23 cellular contexts compared by ENCODE assay signal in genomic region chr10:59706851-59707797, GRCh38. TPM values are rescaled to one million over a fixed set of nuclear protein-coding genes. Genes with fewer than 3 reads are reported as not detected.
A peak's percentile ranks its signal among the peaks of the same experiment; 100 is the strongest.
DNase-seq lines count a peak whose midpoint lies in the region; ATAC-seq, FAIRE-seq and TF ChIP-seq lines count a peak whose summit lies in the region.
"Had no signal": no experiment of that assay in that cellular context is flagged by ENCODE, and none has a peak within 500 bp of the region (broad histone marks: within the 10 kb centered on the region; RNA-seq: fewer than 3 reads in every experiment).

No MANE protein-coding gene starts in this region.

- no peak overlapping the region for H3K18ac ChIP-seq in H9 (ENCODE audit: insufficient read length, low read depth, low read length)

- in situ Hi-C loops in gastrocnemius medialis (cut with MboI; ENCODE audit: low sequenced_read_pairs in 4 of 4) = loop anchor here in 2 of 4 donors (10.0 kb wide), 2 partner anchors 72 to 108 kb away; no protein-coding TSS in a partner anchor

- H3K9me3 ChIP-seq in PC-3 (ENCODE audit: low read length) (no peaks in the 10 kb centered on the region), kidney (ENCODE audit: control insufficient read depth in 1 of 2, low read length in 2 of 2) (no peaks in the 10 kb centered on the region), gastrocnemius medialis (no peaks in the 10 kb centered on the region), H9 (ENCODE audit: control insufficient read depth, low read depth, low read length) (no peaks in the 10 kb centered on the region)
- H3K9me3 ChIP-seq: SJCRH30 had no signal

- no peak overlapping the region for H3K23ac ChIP-seq in H9 (ENCODE audit: insufficient read length, low read depth, low read length)

- no peak overlapping the region for H4K91ac ChIP-seq in H9 (ENCODE audit: insufficient read length, low read depth, low read length)

- TF ChIP-seq CTCF in PC-3 (conservative IDR thresholded peaks at IDR 0.05; ENCODE audit: low read depth, low read length) (no peak), kidney (IDR thresholded peaks at IDR 0.05; ENCODE audit: borderline replicate concordance, extremely low read depth, insufficient read depth) (no peak), type B pancreatic cell (conservative IDR thresholded peaks at IDR 0.05) (no peak), gastrocnemius medialis (IDR thresholded peaks at IDR 0.05 in 4 of 5, conservative IDR thresholded peaks at IDR 0.05 in 1 of 5) (no peak), H9 (conservative IDR thresholded peaks at IDR 0.05) (no peak)

- TF ChIP-seq POLR2A in gastrocnemius medialis (IDR thresholded peaks at IDR 0.05) = no peak

- no peak overlapping the region for H3T11ph ChIP-seq in H9 (ENCODE audit: low read length)

- H2AFZ ChIP-seq in PC-3 (ENCODE audit: low read length) (no peak overlapping the region), H9 (ENCODE audit: low read length) (no peak overlapping the region)

- H3F3A ChIP-seq in PC-3 (ENCODE audit: low read length, unreplicated experiment) = no peaks in the 10 kb centered on the region

- H4K5ac ChIP-seq in H9 (ENCODE audit: insufficient read length, low read depth, low read length) = no peak overlapping the region

- 0 out of 2 replicates have a peak overlapping the region, but pooled peaks have one; percentile 85 for H3K4me3 ChIP-seq in PC-3 (ENCODE audit: low read length)
- peak overlapping the region; percentile 61 to 79 for H3K4me3 ChIP-seq in kidney (ENCODE audit: low read length in 2 of 2)
- no peak overlapping the region for H3K4me3 ChIP-seq in gastrocnemius medialis
- H3K4me3 ChIP-seq: SJCRH30 had no signal

- intact Hi-C loops in PC-3 (cut with micrococcal nuclease) = no loop called here
- intact Hi-C loops in kidney (cut with DNase I) = no loop called here
- intact Hi-C loops in gastrocnemius medialis (cut with DNase I; ENCODE audit: low total_unique reads) = loop anchor here (5.0 kb wide), 1 partner anchor 80 kb away; no protein-coding TSS in a partner anchor

- H3K36me3 ChIP-seq in PC-3 (ENCODE audit: low read depth, low read length) = no peaks in the 10 kb centered on the region
- no peaks in the 10 kb centered on the region for H3K36me3 ChIP-seq in kidney (ENCODE audit: control insufficient read depth in 1 of 2, insufficient read depth in 2 of 2, low read length in 2 of 2)
- H3K36me3 ChIP-seq in gastrocnemius medialis = no peaks in the 10 kb centered on the region
- H3K36me3 ChIP-seq: SJCRH30 had no signal

- no peaks in the 10 kb centered on the region for H3K79me1 ChIP-seq in H9 (ENCODE audit: insufficient read depth, low read depth, low read length, poor library complexity, severe bottlenecking)

- CTCF ChIA-PET in PC-3 (lab: Charles Lee) = no interaction called here

- H3K4me1 Mint-ChIP-seq in T-helper 1 cell treated with Interleukin-12 subunit alpha and Interleukin-12 subunit beta and Interleukin-4 antibody, amounts not matched to agents 30 μg/mL and 1 μg/mL, for 36 hours (ENCODE audit: low read depth) = peaks cover 9% of the 10 kb centered on the region
- peaks cover 19% of the 10 kb centered on the region for H3K4me1 Mint-ChIP-seq in type B pancreatic cell (ENCODE audit: unreplicated experiment)
- peaks cover 12 to 41% of the 10 kb centered on the region in 2 experiments for H3K4me1 Mint-ChIP-seq in H9

- no peak overlapping the region for H2BK15ac ChIP-seq in H9 (ENCODE audit: low read depth, low read length)

- H3K4me3 Mint-ChIP-seq in T-helper 1 cell treated with Interleukin-12 subunit alpha and Interleukin-12 subunit beta and Interleukin-4 antibody, amounts not matched to agents 30 μg/mL and 1 μg/mL, for 36 hours = peak overlapping the region; percentile 35
- peak overlapping the region; percentile 57 for H3K4me3 Mint-ChIP-seq in type B pancreatic cell
- no peak overlapping the region for H3K4me3 Mint-ChIP-seq in H9
- H3K4me3 Mint-ChIP-seq: HFFc6 had no signal

- H3K27ac Mint-ChIP-seq in T-helper 1 cell treated with Interleukin-12 subunit alpha and Interleukin-12 subunit beta and Interleukin-4 antibody, amounts not matched to agents 30 μg/mL and 1 μg/mL, for 36 hours = no peak overlapping the region
- H3K27ac Mint-ChIP-seq in type B pancreatic cell (no peak overlapping the region), H9 (no peak overlapping the region)
- H3K27ac Mint-ChIP-seq: HFFc6 had no signal

- H3K23me2 ChIP-seq in H9 (ENCODE audit: insufficient read length, low read depth, low read length, poor library complexity, severe bottlenecking) = peaks cover 18% of the 10 kb centered on the region

- POLR2A ChIA-PET in PC-3 (lab: Charles Lee; ENCODE audit: unreplicated experiment) = no interaction called here

- H3K4me2 ChIP-seq in PC-3 (ENCODE audit: low read length) = peak overlapping the region; percentile 92
- H3K4me2 ChIP-seq in H9 (ENCODE audit: insufficient read depth, insufficient read length, low read length) = no peak overlapping the region

- no peak overlapping the region for H4K8ac ChIP-seq in H9 (replicated peaks; ENCODE audit: insufficient read length, low read depth, low read length)

- no peak overlapping the region for H2AK5ac ChIP-seq in H9 (ENCODE audit: insufficient read length, low read length)

- H3K9ac ChIP-seq in PC-3 (ENCODE audit: low read length) (no peak overlapping the region), kidney (ENCODE audit: low read length in 2 of 2) (peak overlapping the region; percentile 9 to 64), H9 (ENCODE audit: extremely low read depth, insufficient read length, low read length) (no peak overlapping the region)

- ATAC-seq in PC-3 (no peak), HG02840 (IDR thresholded peaks at IDR 0.05; ENCODE audit: low FRiP score, unreplicated experiment) (no peak), gastrocnemius medialis (no peak)

- no peak overlapping the region for H3K14ac ChIP-seq in H9 (ENCODE audit: insufficient read depth, low read length)

- no peak overlapping the region for H2BK5ac ChIP-seq in H9 (ENCODE audit: insufficient read length, low read length)

- no peak overlapping the region for H3K4ac ChIP-seq in H9 (ENCODE audit: low read depth, low read length)

- H3K9me2 ChIP-seq in PC-3 (replicated peaks; ENCODE audit: low read length) = no peaks in the 10 kb centered on the region

- H3K4me1 ChIP-seq in PC-3 (ENCODE audit: insufficient read depth, low read length) (peaks cover 29% of the 10 kb centered on the region), kidney (ENCODE audit: control insufficient read depth in 1 of 2, insufficient read depth in 1 of 2, low read depth in 1 of 2, low read length in 2 of 2) (peaks cover 4 to 16% of the 10 kb centered on the region in 2 donors), gastrocnemius medialis (peaks cover 8% of the 10 kb centered on the region in 2 donors), H9 (ENCODE audit: insufficient read depth, low read length) (no peaks in the 10 kb centered on the region; the same call in 1 of the 2 replicates)
- H3K4me1 ChIP-seq: SJCRH30 had no signal

- no CpG with 5 or more reads among the region's 8 CpGs for WGBS in H9 (ENCODE audit: extremely low coverage, insufficient read length, low lambda C conversion rate)

- H2BK12ac ChIP-seq in H9 (ENCODE audit: insufficient read length, low read depth, low read length) = no peak overlapping the region

- no peaks in the 10 kb centered on the region for H3K36me3 Mint-ChIP-seq in T-helper 1 cell treated with Interleukin-12 subunit alpha and Interleukin-12 subunit beta and Interleukin-4 antibody, amounts not matched to agents 30 μg/mL and 1 μg/mL, for 36 hours (ENCODE audit: low read depth)
- H3K36me3 Mint-ChIP-seq in type B pancreatic cell (peaks cover 13% of the 10 kb centered on the region), H9 (ENCODE audit: insufficient read depth in 1 of 3, low read depth in 3 of 3) (peaks cover 4 to 45% (median 6%) of the 10 kb centered on the region in 3 experiments; a peak in 6 of 7 replicates)

- H2BK20ac ChIP-seq in H9 (ENCODE audit: low read depth, low read length, poor library complexity, severe bottlenecking) = no peak overlapping the region

- H3K9me3 Mint-ChIP-seq in T-helper 1 cell treated with Interleukin-12 subunit alpha and Interleukin-12 subunit beta and Interleukin-4 antibody, amounts not matched to agents 30 μg/mL and 1 μg/mL, for 36 hours = no peaks in the 10 kb centered on the region
- no peaks in the 10 kb centered on the region for H3K9me3 Mint-ChIP-seq in type B pancreatic cell
- H3K9me3 Mint-ChIP-seq in H9 = peaks cover 0 to 3% of the 10 kb centered on the region in 2 experiments; a peak in 1 of 5 replicates
- H3K9me3 Mint-ChIP-seq: HFFc6 had no signal

- no peak overlapping the region for H3K56ac ChIP-seq in H9 (ENCODE audit: insufficient read length, low read depth, low read length)

- H3K27ac ChIP-seq in PC-3 (ENCODE audit: low read length) (no peak overlapping the region), kidney (ENCODE audit: low read depth in 2 of 2, low read length in 2 of 2) (peak overlapping the region in 1 of 2 donors; percentile 94), gastrocnemius medialis (no peak overlapping the region), H9 (ENCODE audit: insufficient read length, low read depth, low read length) (no peak overlapping the region)
- H3K27ac ChIP-seq: HL-60, SJCRH30 had no signal

- peak; percentile 11 for FAIRE-seq in kidney (lab: Jason Lieb, UNC)
- FAIRE-seq: H1 had no signal

- H3K27me3 ChIP-seq in PC-3 (ENCODE audit: low read length) (no peaks in the 10 kb centered on the region), gastrocnemius medialis (no peaks in the 10 kb centered on the region), H9 (ENCODE audit: insufficient read depth, low read length) (no peaks in the 10 kb centered on the region; the same call in 1 of the 2 replicates)
- H3K27me3 ChIP-seq: SJCRH30 had no signal

- H3K27me3 Mint-ChIP-seq in T-helper 1 cell treated with Interleukin-12 subunit alpha and Interleukin-12 subunit beta and Interleukin-4 antibody, amounts not matched to agents 30 μg/mL and 1 μg/mL, for 36 hours (ENCODE audit: low read depth) = peaks cover 37% of the 10 kb centered on the region
- H3K27me3 Mint-ChIP-seq in type B pancreatic cell (peaks cover 23% of the 10 kb centered on the region), H9 (ENCODE audit: low read depth) (peaks cover 46% of the 10 kb centered on the region)

- H2BK120ac ChIP-seq in H9 (ENCODE audit: low read depth, low read length, poor library complexity, severe bottlenecking) = no peak overlapping the region

- BruUV-seq in PC-3 (replicated peaks; lab: Mats Ljungman, UMichigan) = no TSS peak

- H3K79me2 ChIP-seq in PC-3 (ENCODE audit: low read length) = peaks cover 25% of the 10 kb centered on the region
- H3K79me2 ChIP-seq in H9 (ENCODE audit: insufficient read depth, low read length) = no peaks in the 10 kb centered on the region

- no peaks in the 10 kb centered on the region for H4K20me1 ChIP-seq in PC-3 (ENCODE audit: low read length)
- no peaks in the 10 kb centered on the region for H4K20me1 ChIP-seq in H9 (ENCODE audit: control insufficient read depth, insufficient read depth, insufficient read length)

- DNase-seq in T-helper 1 cell = no peak
- no peak for DNase-seq in PC-3
- no peak for DNase-seq in kidney
- DNase-seq in type B pancreatic cell (ENCODE audit: extremely low spot score, unreplicated experiment) = no peak
- no peak for DNase-seq in gastrocnemius medialis
- DNase-seq in H9 = no peak
- DNase-seq: 8988T, DND-41, HFFc6, NCI-H1417, NCI-H187, NCI-H2107, NCI-H2227 treated with DMSO at 0.1 percent for 48 hours, NCI-H510A treated with DMSO at 0.1 percent for 48 hours, NCI-H774, SJCRH30 had no signal

RNA-seq across cellular contexts. Expression of gene SLC16A9, which starts 2.5 kb away (rescaled TPM):
- 12.8 and 17.4 TPM in 2 replicates for total RNA-seq in PC-3 (2014; rRNA removed)
- 15.5 TPM for total RNA-seq in kidney
- polyA plus RNA-seq in kidney (ENCODE audit: insufficient read depth, low read depth, low replicate concordance) = 91.1 TPM
- 10.0 and 18.2 TPM in 2 replicates for total RNA-seq in type B pancreatic cell (ENCODE audit: low replicate concordance)
- 1 to 10 TPM in 3 of 4 donors, under 1 TPM in 1; 0.73 to 7.4 (median 3.3) TPM for total RNA-seq in gastrocnemius medialis
- total RNA-seq in H9 (2021) = 4.1 and 4.3 TPM in 2 replicates
- total RNA-seq: HFFc6 had no signal

RNA-seq across cellular contexts. Expression of gene MRLN, which starts 46.1 kb away (rescaled TPM):
- total RNA-seq in PC-3 (2014; rRNA removed) = not detected in 2 replicates
- total RNA-seq in kidney = not detected
- polyA plus RNA-seq in kidney (ENCODE audit: insufficient read depth, low read depth, low replicate concordance) = 24.3 TPM
- total RNA-seq in type B pancreatic cell (ENCODE audit: low replicate concordance) = 0.75 and 1.3 TPM in 2 replicates
- 100 to 1,000 TPM in 3 of 4 donors, 10 to 100 TPM in 1; 67.7 to 352 (median 188) TPM for total RNA-seq in gastrocnemius medialis
- not detected in 2 replicates for total RNA-seq in H9 (2021)
- total RNA-seq: G401, H1, HFFc6, HT1080 had no signal
- polyA plus RNA-seq: AG04450 had no signal

Comparison
In these comparisons a context has a peak if more than half of its experiments do, and no peak if none do; other contexts are left out.
1. H3K4me3 Mint-ChIP-seq: peak in T-helper 1 cell treated with Interleukin-12 subunit alpha and Interleukin-12 subunit beta and Interleukin-4 antibody, amounts not matched to agents 30 μg/mL and 1 μg/mL, for 36 hours (single experiment) and type B pancreatic cell (single experiment); none in H9 (0 of 2).
2. H3K4me3 ChIP-seq: peak in PC-3 (single experiment) and kidney (2 of 2); none in gastrocnemius medialis (0 of 4).
3. H3K9ac ChIP-seq: peak in kidney (2 of 2); none in PC-3 (single experiment) and H9 (single experiment).
4. RNA of gene MRLN, which starts 46.1 kb away (total RNA-seq): 67.7 to 352 TPM in gastrocnemius medialis; 0.75 to 1.3 TPM in type B pancreatic cell, not detected in kidney (single experiment), not detected in H9 and not detected in PC-3; every median in the first group is over 10 times any median in the second.